Comparison of ENCODE assay signal across 21 cellular contexts in the genomic region with DNA sequence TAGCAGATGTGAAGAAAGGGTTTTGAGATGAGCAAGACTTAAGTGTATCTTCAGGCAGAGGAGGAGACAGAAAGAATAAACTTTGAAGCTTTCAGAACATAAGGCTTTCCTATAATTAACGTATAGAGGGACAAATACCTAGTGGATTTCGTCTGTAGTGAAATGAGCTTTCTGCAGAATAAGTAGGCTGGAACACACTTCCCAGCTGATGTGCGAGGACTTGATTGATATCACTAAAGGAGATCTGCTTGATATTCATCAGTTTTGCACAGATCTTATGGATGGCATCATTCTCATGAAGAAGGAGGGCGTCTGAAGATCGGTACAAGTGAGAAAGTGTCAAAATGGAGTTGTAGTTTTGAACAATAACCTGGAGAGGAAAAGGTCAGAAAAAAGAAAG.
"Had no signal": no experiment of that assay in that cellular context is flagged by ENCODE, and none has a peak within 500 bp of the region (broad histone marks: within the 10 kb centered on the region; RNA-seq: fewer than 3 reads in every experiment).

No MANE protein-coding gene starts in this region.

- FAIRE-seq: endometrium, islet of Langerhans had no signal

- H3K27me3 ChIP-seq: brain microvascular endothelial cell, heart left ventricle, neutrophil, ovary, spleen, suprapubic skin, tibial nerve had no signal

- H3K9me3 Mint-ChIP-seq: dendritic cell treated with granulocyte-macrophage colony-stimulating factor and Interleukin-4, amounts not matched to agents 40 ng/mL and 50 ng/mL, for 4 days; memory B cell; natural killer cell treated with Interleukin-12 subunit alpha and Interleukin-12 subunit beta and Interleukin-15 and Interleukin-18, amount 100 ng/mL, for 72 hours; stimulated activated naive CD8-positive, alpha-beta T cell treated with anti-CD3 and anti-CD28 coated beads, Interleukin-15, Interleukin-2, amounts not matched to agents 100 ng/mL and 50 ng/mL, for 24 hours had no signal

- H3K4me3 ChIP-seq: heart left ventricle, ovary, prostate gland, spleen, suprapubic skin, tibial nerve had no signal

- H3K4me1 Mint-ChIP-seq: memory B cell had no signal

- H3K27me3 Mint-ChIP-seq: dendritic cell treated with granulocyte-macrophage colony-stimulating factor and Interleukin-4, amounts not matched to agents 40 ng/mL and 50 ng/mL, for 4 days; memory B cell; natural killer cell treated with Interleukin-12 subunit alpha and Interleukin-12 subunit beta and Interleukin-15 and Interleukin-18, amount 100 ng/mL, for 72 hours; stimulated activated naive CD8-positive, alpha-beta T cell treated with anti-CD3 and anti-CD28 coated beads, Interleukin-15, Interleukin-2, amounts not matched to agents 100 ng/mL and 50 ng/mL, for 24 hours; T-helper 17 cell had no signal

- H3K36me3 ChIP-seq: ovary had no signal

- H3K4me1 ChIP-seq: heart left ventricle, prostate gland, suprapubic skin, tibial nerve had no signal

- H3K27ac Mint-ChIP-seq: dendritic cell treated with granulocyte-macrophage colony-stimulating factor and Interleukin-4, amounts not matched to agents 40 ng/mL and 50 ng/mL, for 4 days; memory B cell; stimulated activated naive CD8-positive, alpha-beta T cell treated with anti-CD3 and anti-CD28 coated beads, Interleukin-15, Interleukin-2, amounts not matched to agents 100 ng/mL and 50 ng/mL, for 24 hours; T-helper 17 cell had no signal

- H3K4me3 Mint-ChIP-seq: dendritic cell treated with granulocyte-macrophage colony-stimulating factor and Interleukin-4, amounts not matched to agents 40 ng/mL and 50 ng/mL, for 4 days; memory B cell; natural killer cell treated with Interleukin-12 subunit alpha and Interleukin-12 subunit beta and Interleukin-15 and Interleukin-18, amount 100 ng/mL, for 72 hours; stimulated activated naive CD8-positive, alpha-beta T cell treated with anti-CD3 and anti-CD28 coated beads, Interleukin-15, Interleukin-2, amounts not matched to agents 100 ng/mL and 50 ng/mL, for 24 hours; T-helper 17 cell had no signal

- DNase-seq: activated CD8-positive, alpha-beta memory T cell treated with anti-CD3 and anti-CD28 coated beads, Interleukin-2, amount 50 U/mL, for 48 hours; activated naive CD4-positive, alpha-beta T cell treated with Interleukin-2 at 50 U/mL for 16 hours; brain microvascular endothelial cell; caudate nucleus; effector CD4-positive, alpha-beta T cell; heart left ventricle; left cardiac atrium; spleen; stimulated activated CD4-positive, alpha-beta T cell treated with anti-CD3 and anti-CD28 coated beads, Interleukin-4, amount 100 ng/mL, for 24 hours; T-helper 17 cell had no signal

- H3K9me3 ChIP-seq: heart left ventricle, neutrophil, ovary, prostate gland, spleen, suprapubic skin, tibial nerve had no signal

- H3K27ac ChIP-seq: brain microvascular endothelial cell, heart left ventricle, ovary, prostate gland, spleen, suprapubic skin, tibial nerve had no signal
